In genomic region chr3:55698826-55699225, GRCh38 we compare ENCODE assay signal across 22 cellular contexts.
A peak's percentile ranks its signal among the peaks of the same experiment; 100 is the strongest.
DNase-seq lines count a peak whose midpoint lies in the region; ATAC-seq, FAIRE-seq and TF ChIP-seq lines count a peak whose summit lies in the region.
"Had no signal": no experiment of that assay in that cellular context is flagged by ENCODE, and none has a peak within 500 bp of the region (broad histone marks: within the 10 kb centered on the region; RNA-seq: fewer than 3 reads in every experiment).

No MANE protein-coding gene starts in this region.

- H3K4me3 ChIP-seq in HUES48 (ENCODE audit: low read depth, low read length) (no peak overlapping the region; the same call in 1 of the 2 replicates), astrocyte (ENCODE audit: insufficient read depth, low read depth, low read length) (no peak overlapping the region), neural progenitor cell (no peak overlapping the region)
- H3K4me3 ChIP-seq: BLaER1 had no signal

- peaks cover 33% of the 10 kb centered on the region for H3K4me1 ChIP-seq in HUES48 (ENCODE audit: control insufficient read depth, insufficient read depth, low read length)
- no peaks in the 10 kb centered on the region for H3K4me1 ChIP-seq in astrocyte (ENCODE audit: insufficient read depth, low read length)
- H3K4me1 ChIP-seq in neural progenitor cell: peaks cover 12% of the 10 kb centered on the region
- H3K4me1 ChIP-seq: BLaER1 had no signal

- H3K27me3 Mint-ChIP-seq in astrocyte (ENCODE audit: low read depth, unreplicated experiment): peaks cover 3% of the 10 kb centered on the region
- H3K27me3 Mint-ChIP-seq in neural progenitor cell (ENCODE audit: insufficient read depth, low read depth): no peaks in the 10 kb centered on the region
- H3K27me3 Mint-ChIP-seq: CD4-positive, alpha-beta memory T cell had no signal

- H3F3A ChIP-seq in neural progenitor cell (ENCODE audit: low read depth): no peaks in the 10 kb centered on the region

- H3K36me3 Mint-ChIP-seq in astrocyte (ENCODE audit: low read depth, unreplicated experiment) (no peaks in the 10 kb centered on the region), neural progenitor cell (peaks cover 4% of the 10 kb centered on the region)
- H3K36me3 Mint-ChIP-seq: CD4-positive, alpha-beta memory T cell had no signal

- peak; percentile 72 for DNase-seq in astrocyte (ENCODE audit: low read depth)
- peak; percentile 57 for DNase-seq in iPS DF 19.7 (ENCODE audit: low read depth, low spot score)
- DNase-seq in neural progenitor cell (ENCODE audit: low spot score): peak; percentile 26
- no peak for DNase-seq in GM10248 (ENCODE audit: extremely low spot score)
- no peak for DNase-seq in stimulated activated CD4-positive, alpha-beta T cell treated with anti-CD3 and anti-CD28 coated beads, Interleukin-4, amount 100 ng/mL, for 4 hours
- DNase-seq: CD4-positive, alpha-beta memory T cell; DMS53; KG1; NCI-H1105 treated with DMSO at 0.1 percent for 48 hours; NCI-H1694; NCI-H2107; NCI-H510A; NCI-H748 treated with DMSO at 0.1 percent for 48 hours; NK-92 treated with Interleukin-12 subunit alpha and Interleukin-12 subunit beta, amount 100 ng/mL, for 24 hours had no signal

- ATAC-seq in GM19328 (IDR thresholded peaks at IDR 0.05; ENCODE audit: unreplicated experiment) (no peak), GM19455 (IDR thresholded peaks at IDR 0.05; ENCODE audit: unreplicated experiment) (no peak)
- ATAC-seq: HepG2, Right ventricle myocardium inferior had no signal

- no peak for FAIRE-seq in astrocyte (lab: Jason Lieb, UNC)
- FAIRE-seq: H54, HepG2, RCC 7860 had no signal

- H3K4me3 Mint-ChIP-seq in astrocyte (ENCODE audit: unreplicated experiment) (no peak overlapping the region), neural progenitor cell (no peak overlapping the region)
- H3K4me3 Mint-ChIP-seq: CD4-positive, alpha-beta memory T cell had no signal

- no peaks in the 10 kb centered on the region for H3K9me3 Mint-ChIP-seq in astrocyte (ENCODE audit: unreplicated experiment)
- no peaks in the 10 kb centered on the region for H3K9me3 Mint-ChIP-seq in neural progenitor cell

- no peak for TF ChIP-seq CTCF in astrocyte (IDR thresholded peaks at IDR 0.05; ENCODE audit: insufficient read depth, low read depth, low read length)
- TF ChIP-seq CTCF in neural progenitor cell (IDR thresholded peaks at IDR 0.05): no peak
- no peak for TF ChIP-seq CTCF in GM10248 (IDR thresholded peaks at IDR 0.05; ENCODE audit: control extremely low read depth, extremely low read depth, low read depth, missing control alignments)

- H3K27ac Mint-ChIP-seq in astrocyte (ENCODE audit: unreplicated experiment): no peak overlapping the region
- no peak overlapping the region for H3K27ac Mint-ChIP-seq in neural progenitor cell
- H3K27ac Mint-ChIP-seq: CD4-positive, alpha-beta memory T cell had no signal

- H3K9ac ChIP-seq in HUES48 (ENCODE audit: low read depth, low read length): no peak overlapping the region
- no peak overlapping the region for H3K9ac ChIP-seq in astrocyte (ENCODE audit: low read length)
- H3K9ac ChIP-seq in neural progenitor cell: no peak overlapping the region
- H3K9ac ChIP-seq: BLaER1 had no signal

- H3K4me2 ChIP-seq in astrocyte (ENCODE audit: low read length) (peak overlapping the region; percentile 36), neural progenitor cell (peak overlapping the region; percentile 8)
- H3K4me2 ChIP-seq: BLaER1 had no signal

- H3K27ac ChIP-seq in HUES48 (ENCODE audit: low read depth, low read length) (peak overlapping the region; percentile 62), astrocyte (ENCODE audit: low read depth, low read length) (no peak overlapping the region), neural progenitor cell (no peak overlapping the region)
- H3K27ac ChIP-seq: BLaER1 had no signal

- POLR2A ChIA-PET in GM10248 (lab: Yijun Ruan, JAX): no interaction called here

- H2AFZ ChIP-seq in astrocyte (ENCODE audit: low read depth, low read length): no peak overlapping the region
- H2AFZ ChIP-seq in neural progenitor cell (replicated peaks): no peak overlapping the region

- H3K27me3 ChIP-seq in HUES48 (ENCODE audit: control insufficient read depth, insufficient read depth, low read length) (peaks cover 3% of the 10 kb centered on the region; the same call in 1 of the 2 replicates), astrocyte (ENCODE audit: insufficient read depth, low read length) (no peaks in the 10 kb centered on the region), neural progenitor cell (no peaks in the 10 kb centered on the region)
- H3K27me3 ChIP-seq: BLaER1 had no signal

- H3K9me3 ChIP-seq in HUES48 (ENCODE audit: control insufficient read depth, insufficient read depth, low read length) (no peaks in the 10 kb centered on the region), astrocyte (ENCODE audit: insufficient read depth, low read depth, low read length) (no peaks in the 10 kb centered on the region), neural progenitor cell (ENCODE audit: low read depth) (no peaks in the 10 kb centered on the region)
- H3K9me3 ChIP-seq: BLaER1 had no signal

- H4K20me1 ChIP-seq in astrocyte (ENCODE audit: insufficient read depth, low read length) (no peaks in the 10 kb centered on the region), neural progenitor cell (ENCODE audit: low read depth) (no peaks in the 10 kb centered on the region)
- H4K20me1 ChIP-seq: BLaER1 had no signal

- H3K79me2 ChIP-seq in astrocyte (ENCODE audit: insufficient read depth, low read length): no peaks in the 10 kb centered on the region
- no peaks in the 10 kb centered on the region for H3K79me2 ChIP-seq in neural progenitor cell (ENCODE audit: low read depth)

- CTCF ChIA-PET in GM10248 (lab: Yijun Ruan, JAX): interaction anchor here (1.1 to 1.5 kb wide), 3 partner anchors 8 to 67 kb away, joined by 3 to 4 read pairs (median 3); no protein-coding TSS in a partner anchor

- peaks cover 5% of the 10 kb centered on the region for H3K4me1 Mint-ChIP-seq in astrocyte (ENCODE audit: low read depth, unreplicated experiment)
- H3K4me1 Mint-ChIP-seq in neural progenitor cell: peaks cover 9% of the 10 kb centered on the region
- H3K4me1 Mint-ChIP-seq: CD4-positive, alpha-beta memory T cell had no signal

- no peaks in the 10 kb centered on the region for H3K36me3 ChIP-seq in HUES48 (ENCODE audit: control insufficient read depth, insufficient read depth, low read length)
- H3K36me3 ChIP-seq in astrocyte (ENCODE audit: insufficient read depth, low read length): no peaks in the 10 kb centered on the region
- H3K36me3 ChIP-seq in neural progenitor cell: no peaks in the 10 kb centered on the region
- H3K36me3 ChIP-seq: BLaER1 had no signal

Comparison
In these comparisons a context has a peak if more than half of its experiments do, and no peak if none do; other contexts are left out.
1. DNase-seq: peak in astrocyte (single experiment), iPS DF 19.7 (single experiment) and neural progenitor cell (single experiment); none in GM10248 (single experiment) and stimulated activated CD4-positive, alpha-beta T cell treated with anti-CD3 and anti-CD28 coated beads, Interleukin-4, amount 100 ng/mL, for 4 hours (0 of 2).